Comparison of ENCODE assay signal across 4 cellular contexts in genomic region chr17:5947701-5948180, GRCh38.
"Had no signal": no experiment of that assay in that cellular context is flagged by ENCODE, and none has a peak within 500 bp of the region (broad histone marks: within the 10 kb centered on the region; RNA-seq: fewer than 3 reads in every experiment).

No MANE protein-coding gene starts in this region.

- H3K4me3 ChIP-seq: GM23338 had no signal

- H3K27ac Mint-ChIP-seq: GM23338, H9 had no signal

- H2AFZ ChIP-seq: GM23338 had no signal

- DNase-seq: H9, HCEC 1CT, IMR-90 had no signal

- H3K4me2 ChIP-seq: GM23338 had no signal

- H3K4me3 Mint-ChIP-seq: GM23338, H9 had no signal
